In the genomic region with DNA sequence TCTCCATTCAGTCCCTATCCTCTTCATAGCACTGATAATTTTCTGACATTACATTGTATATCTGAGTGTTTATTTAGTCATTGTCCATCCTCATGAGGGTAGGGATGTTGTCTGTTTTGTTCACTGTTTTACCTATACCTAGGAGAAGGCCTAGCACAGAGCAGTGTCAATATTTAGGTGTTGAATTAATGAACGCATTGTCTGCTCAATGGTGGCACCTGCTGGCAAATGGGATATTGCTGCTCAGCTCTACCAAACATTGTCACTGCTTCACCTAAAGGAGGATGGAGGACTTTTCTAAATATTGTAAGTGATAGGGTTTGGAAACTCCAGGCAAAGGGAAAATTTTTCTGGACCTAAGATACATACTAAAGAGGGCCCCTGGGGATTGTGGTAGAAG, we compare ENCODE assay signal across 16 cellular contexts.
DNase-seq lines count a peak whose midpoint lies in the region; ATAC-seq and TF ChIP-seq lines count a peak whose summit lies in the region.
"Had no signal": no experiment of that assay in that cellular context is flagged by ENCODE, and none has a peak within 500 bp of the region (broad histone marks: within the 10 kb centered on the region; RNA-seq: fewer than 3 reads in every experiment).

No MANE protein-coding gene starts in this region.

- H3K36me3 ChIP-seq in upper lobe of left lung (no peaks in the 10 kb centered on the region), testis (ENCODE audit: low read depth, missing control alignments) (no peaks in the 10 kb centered on the region), prostate gland (no peaks in the 10 kb centered on the region)
- H3K36me3 ChIP-seq: MG63 had no signal

- POLR2A ChIA-PET in AG04450 (lab: Yijun Ruan, JAX): no interaction called here

- H3K4me1 ChIP-seq in upper lobe of left lung (no peaks in the 10 kb centered on the region), testis (no peaks in the 10 kb centered on the region), prostate gland (replicated peaks) (no peaks in the 10 kb centered on the region)

- DNase-seq in AG04450 (ENCODE audit: low read depth, low spot score): no peak
- DNase-seq in GM10266 (ENCODE audit: extremely low spot score): no peak
- DNase-seq in NB4 (ENCODE audit: low read depth): no peak
- DNase-seq in epithelial cell of proximal tubule (ENCODE audit: low read depth): no peak
- DNase-seq in upper lobe of left lung: no peak
- no peak for DNase-seq in testis
- DNase-seq in prostate gland (ENCODE audit: low spot score): no peak
- DNase-seq: effector memory CD4-positive, alpha-beta T cell; EL; immature natural killer cell; mesenchymal stem cell; MG63; NCI-H2029 treated with DMSO at 0.1 percent for 48 hours; NCI-H524 had no signal

- no peak overlapping the region for H3K4me3 ChIP-seq in AG04450 (ENCODE audit: low read depth, low read length)
- no peak overlapping the region for H3K4me3 ChIP-seq in NB4 (ENCODE audit: low read depth, low read length)
- H3K4me3 ChIP-seq in epithelial cell of proximal tubule (ENCODE audit: low read depth, low read length): no peak overlapping the region
- H3K4me3 ChIP-seq in upper lobe of left lung: no peak overlapping the region
- H3K4me3 ChIP-seq in testis: no peak overlapping the region
- H3K4me3 ChIP-seq in prostate gland: no peak overlapping the region
- H3K4me3 ChIP-seq: MG63 had no signal

- H3K27me3 ChIP-seq in AG04450 (ENCODE audit: control insufficient read depth, insufficient read depth, low read length) (no peaks in the 10 kb centered on the region), upper lobe of left lung (no peaks in the 10 kb centered on the region), testis (no peaks in the 10 kb centered on the region), prostate gland (replicated peaks; ENCODE audit: insufficient read depth) (no peaks in the 10 kb centered on the region)
- H3K27me3 ChIP-seq: MG63 had no signal

- TF ChIP-seq EP300 in upper lobe of left lung (IDR thresholded peaks at IDR 0.05): no peak

- CTCF ChIA-PET in AG04450 (lab: Charles Lee): no interaction called here

- no peak for ATAC-seq in upper lobe of left lung (ENCODE audit: low FRiP score in 2 of 2)
- ATAC-seq in HG03139 (IDR thresholded peaks at IDR 0.05; ENCODE audit: unreplicated experiment): no peak
- ATAC-seq: stimulated activated effector memory CD8-positive, alpha-beta T cell treated with anti-CD3 and anti-CD28 coated beads, Interleukin-12 subunit alpha, Interleukin-12 subunit beta, amount 100 ng/mL, for 72 hours had no signal

- H3K27ac ChIP-seq in AG04450 (ENCODE audit: low read depth, low read length): no peak overlapping the region
- H3K27ac ChIP-seq in upper lobe of left lung: no peak overlapping the region
- no peak overlapping the region for H3K27ac ChIP-seq in testis
- no peak overlapping the region for H3K27ac ChIP-seq in prostate gland

- intact Hi-C loops in testis (cut with DNase I; ENCODE audit: low total_unique reads) (no loop called here), prostate gland (cut with DNase I) (no loop called here)

- peak; percentile 16; the same call in 1 of the 2 replicates for TF ChIP-seq CTCF in AG04450 (IDR thresholded peaks at IDR 0.05; ENCODE audit: low read depth, low read length)
- peak; percentile 5 for TF ChIP-seq CTCF in GM10266 (IDR thresholded peaks at IDR 0.05; ENCODE audit: control insufficient read depth, insufficient read depth, low read depth, missing control alignments)
- TF ChIP-seq CTCF in NB4 (IDR thresholded peaks at IDR 0.05; ENCODE audit: low read depth, low read length): peak; percentile 14
- TF ChIP-seq CTCF in epithelial cell of proximal tubule (conservative IDR thresholded peaks at IDR 0.05; ENCODE audit: low read depth, low read length): peak; percentile 35
- TF ChIP-seq CTCF in upper lobe of left lung (IDR thresholded peaks at IDR 0.05): no peak
- TF ChIP-seq CTCF in testis (IDR thresholded peaks at IDR 0.05): no peak
- TF ChIP-seq CTCF in prostate gland (IDR thresholded peaks at IDR 0.05): no peak

- H3K9me3 ChIP-seq in AG04450 (ENCODE audit: control insufficient read depth, insufficient read depth, low read length) (no peaks in the 10 kb centered on the region), upper lobe of left lung (no peaks in the 10 kb centered on the region), testis (no peaks in the 10 kb centered on the region), prostate gland (no peaks in the 10 kb centered on the region)
- H3K9me3 ChIP-seq: MG63 had no signal

- WGBS in upper lobe of left lung, 2 donors: 81 to 87% methylated on average over 1 of the region's 1 CpG
- WGBS in testis, 2 donors: 88 to 91% methylated on average over 1 of the region's 1 CpG
- WGBS in prostate gland: 91% methylated on average over 1 of the region's 1 CpG

- TF ChIP-seq POLR2A in NB4 (IDR thresholded peaks at IDR 0.05; ENCODE audit: extremely low read depth, insufficient read length) (no peak), upper lobe of left lung (IDR thresholded peaks at IDR 0.05) (no peak), testis (IDR thresholded peaks at IDR 0.05) (no peak), prostate gland (IDR thresholded peaks at IDR 0.05) (no peak)

Comparison
In these comparisons a context has a peak if more than half of its experiments do, and no peak if none do; other contexts are left out.
1. CTCF ChIP-seq: peak in AG04450 (single experiment), GM10266 (single experiment), NB4 (single experiment) and epithelial cell of proximal tubule (single experiment); none in upper lobe of left lung (0 of 6), testis (0 of 3) and prostate gland (0 of 4).